1 cellular context compared by ENCODE assay signal in genomic region chr1:31669786-31670582, GRCh38.
TF ChIP-seq lines count a peak whose summit lies in the region.

No MANE protein-coding gene starts in this region.

TF ChIP-seq in WTC11, 78 proteins besides CTCF, POLR2A, EP300 and RAD21 (continued from another document):
- TF ChIP-seq AR (CRISPR knock-in tag; IDR thresholded peaks at IDR 0.05), result no peak
- TF ChIP-seq CREB1 (CRISPR knock-in tag; IDR thresholded peaks at IDR 0.05), result no peak
- no peak for TF ChIP-seq ZNF425 (CRISPR knock-in tag; conservative IDR thresholded peaks at IDR 0.05)
- no peak for TF ChIP-seq CBFB (CRISPR knock-in tag; IDR thresholded peaks at IDR 0.05; ENCODE audit: low read depth)
- TF ChIP-seq ZNF416 (CRISPR knock-in tag; IDR thresholded peaks at IDR 0.05), result no peak
- no peak for TF ChIP-seq TEAD1 (CRISPR knock-in tag; IDR thresholded peaks at IDR 0.05)
- no peak for TF ChIP-seq TCF7 (CRISPR knock-in tag; IDR thresholded peaks at IDR 0.05; ENCODE audit: low read depth)
- TF ChIP-seq NR1H2 (CRISPR knock-in tag; IDR thresholded peaks at IDR 0.05), result no peak
- TF ChIP-seq ELF4 (CRISPR knock-in tag; IDR thresholded peaks at IDR 0.05; ENCODE audit: low read depth), result no peak
- TF ChIP-seq ZNF512 (CRISPR knock-in tag; IDR thresholded peaks at IDR 0.05; ENCODE audit: borderline replicate concordance), result no peak
